In genomic region chr1:167220537-167221125, GRCh38 we compare ENCODE assay signal across 8 cellular contexts.
A peak's percentile ranks its signal among the peaks of the same experiment; 100 is the strongest.
DNase-seq lines count a peak whose midpoint lies in the region; ATAC-seq and TF ChIP-seq lines count a peak whose summit lies in the region.

Gene POU2F1 (plus strand): TSS chr1:167220886. CDS start chr1:167220898, 12 bp downstream.

- peak; percentile 49 for TF ChIP-seq CTCF in AG09319 (IDR thresholded peaks at IDR 0.05; ENCODE audit: low read depth, low read length)

- peak; percentile 96 for DNase-seq in AG09319 (ENCODE audit: extremely low read depth, low read depth)
- peak; percentile 98 for DNase-seq in NCI-H345 (lab: John Stamatoyannopoulos, UW)
- DNase-seq in activated CD4-positive, CD25-positive, alpha-beta regulatory T cell (lab: John Stamatoyannopoulos, UW), result peak; percentile 96 to 99 (median 98)
- peak; percentile 98 for DNase-seq in central memory CD4-positive, alpha-beta T cell
- DNase-seq in iris pigment epithelial cell (ENCODE audit: low read depth), result peak; percentile 94
- DNase-seq in stimulated activated CD4-positive, alpha-beta T cell treated with anti-CD3 and anti-CD28 coated beads, Interleukin-12 subunit alpha, Interleukin-12 subunit beta, amount 100 ng/mL, for 24 hours (ENCODE audit: low read depth in 2 of 2), result peak; percentile 96 to 99

- peak; percentile 58 for ATAC-seq in GM19023 (IDR thresholded peaks at IDR 0.05; ENCODE audit: unreplicated experiment)
- ATAC-seq in HG03280 (IDR thresholded peaks at IDR 0.05; ENCODE audit: unreplicated experiment), result peak; percentile 62

Comparison
In these comparisons a context has a peak if more than half of its experiments do, and no peak if none do; other contexts are left out.
1. Peak in every context shown above with its lines: DNase-seq and ATAC-seq.